17 cellular contexts compared by ENCODE assay signal in the genomic region with DNA sequence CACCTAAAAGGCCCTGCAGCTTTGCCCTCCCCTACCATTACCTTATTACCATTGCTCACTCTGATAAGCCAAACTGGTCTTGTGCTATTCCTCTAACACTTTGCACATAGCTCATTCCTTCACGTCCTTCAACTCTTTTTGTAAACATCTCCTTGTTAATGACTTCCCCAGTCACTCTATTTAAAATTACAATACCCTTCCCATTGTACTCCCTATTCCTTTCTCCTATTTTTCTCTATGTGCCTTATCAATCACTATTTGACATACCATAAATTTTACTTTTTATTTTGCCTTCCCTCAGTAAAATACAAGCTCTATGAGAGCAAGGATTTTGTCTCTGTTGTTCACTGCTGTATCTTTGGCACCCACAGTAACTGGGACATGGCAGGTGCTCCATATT. TPM values are rescaled to one million over a fixed set of nuclear protein-coding genes. Genes with fewer than 3 reads are reported as not detected.
"Had no signal": no experiment of that assay in that cellular context is flagged by ENCODE, and none has a peak within 500 bp of the region (broad histone marks: within the 10 kb centered on the region; RNA-seq: fewer than 3 reads in every experiment).

No MANE protein-coding gene starts in this region.

- DNase-seq: activated gamma-delta T cell treated with Interleukin-2 at 50 U/mL for 16 hours; activated T-cell treated with anti-CD3 and anti-CD28 coated beads for 4 hours; amniotic stem cell; body of pancreas; hippocampal formation; lower lobe of right lung; naive B cell; occipital lobe; psoas muscle; spleen; stimulated activated CD4-positive, alpha-beta T cell treated with anti-CD3 and anti-CD28 coated beads, Interleukin-1b, Interleukin-23, amount 100 ng/mL, for 48 hours; stimulated activated naive CD4-positive, alpha-beta T cell; substantia nigra; upper lobe of left lung had no signal

- ATAC-seq: body of pancreas, psoas muscle, sciatic nerve had no signal

- H3K9me3 Mint-ChIP-seq: dendritic cell treated with granulocyte-macrophage colony-stimulating factor and Interleukin-4, amounts not matched to agents 40 ng/mL and 50 ng/mL, for 4 days; naive B cell; T-helper 2 cell treated with Interferon-gamma antibody and Interleukin-4, amounts not matched to agents 5 μg/mL and 100 μg/mL, for 36 hours had no signal

- H3K4me3 ChIP-seq: body of pancreas, lower lobe of right lung, psoas muscle, spleen, upper lobe of left lung had no signal

- H3K27me3 ChIP-seq: body of pancreas, spleen, upper lobe of left lung had no signal

- H3K27me3 Mint-ChIP-seq: dendritic cell treated with granulocyte-macrophage colony-stimulating factor and Interleukin-4, amounts not matched to agents 40 ng/mL and 50 ng/mL, for 4 days; naive B cell had no signal

- H3K27ac ChIP-seq: body of pancreas, lower lobe of right lung, psoas muscle, spleen, upper lobe of left lung had no signal

- H3K9me3 ChIP-seq: body of pancreas, lower lobe of right lung, psoas muscle, spleen, upper lobe of left lung had no signal

- H3K4me3 Mint-ChIP-seq: dendritic cell treated with granulocyte-macrophage colony-stimulating factor and Interleukin-4, amounts not matched to agents 40 ng/mL and 50 ng/mL, for 4 days; naive B cell; T-helper 2 cell treated with Interferon-gamma antibody and Interleukin-4, amounts not matched to agents 5 μg/mL and 100 μg/mL, for 36 hours had no signal

RNA-seq across cellular contexts. Expression of a gene that starts 30.6 kb away (rescaled TPM):
- total RNA-seq: occipital lobe had no signal
